ENCODE assay signal across 13 cellular contexts in the genomic region with DNA sequence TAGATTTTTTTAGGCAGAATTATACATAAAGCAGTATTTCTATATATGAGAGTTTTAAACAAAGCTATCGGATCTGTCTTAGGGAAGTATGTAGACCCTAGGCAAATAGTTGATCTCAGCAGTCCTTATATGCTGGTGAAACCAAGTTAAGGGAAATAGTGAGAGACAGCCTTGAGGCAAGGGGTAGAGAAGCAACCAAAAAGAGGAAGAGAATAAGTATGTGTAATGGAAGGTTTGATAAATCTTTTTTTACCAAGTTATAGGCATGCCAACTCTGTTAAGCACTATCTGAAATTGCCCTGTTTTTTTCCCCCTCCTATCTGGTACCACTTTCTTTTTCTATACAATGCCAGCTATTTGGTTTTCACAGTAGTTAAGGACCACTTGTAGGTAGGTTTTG.
DNase-seq lines count a peak whose midpoint lies in the region; ATAC-seq lines count a peak whose summit lies in the region.
"Had no signal": no experiment of that assay in that cellular context is flagged by ENCODE, and none has a peak within 500 bp of the region (broad histone marks: within the 10 kb centered on the region; RNA-seq: fewer than 3 reads in every experiment).

No MANE protein-coding gene starts in this region.

- no peak overlapping the region for H3K27ac ChIP-seq in substantia nigra (ENCODE audit: low read depth, low read length, poor library complexity, severe bottlenecking)
- H3K27ac ChIP-seq: pancreas, SJCRH30 had no signal

- DNase-seq in AML-193 (lab: John Stamatoyannopoulos, UW) (peak; percentile 21 to 30), OCI-M1 (lab: John Stamatoyannopoulos, UW) (peak; percentile 69), substantia nigra (lab: John Stamatoyannopoulos, UW) (no peak), inferior parietal cortex (ENCODE audit: extremely low spot score) (no peak)
- no peak for DNase-seq in NK-92 treated with Interleukin-12 subunit alpha and Interleukin-12 subunit beta, amount 100 ng/mL, for 24 hours (lab: John Stamatoyannopoulos, UW)
- DNase-seq: activated CD4-positive, alpha-beta T cell treated with anti-CD3 and anti-CD28 coated beads for 48 hours; activated naive CD4-positive, alpha-beta T cell treated with anti-CD3 and anti-CD28 coated beads for 36 hours; GOT3; pancreas; SJCRH30 had no signal

- ATAC-seq in GM19328 (IDR thresholded peaks at IDR 0.05; ENCODE audit: unreplicated experiment) (peak; percentile 52), HG03066 (IDR thresholded peaks at IDR 0.05; ENCODE audit: low read depth, unreplicated experiment) (peak; percentile 61), HG03095 (IDR thresholded peaks at IDR 0.05; ENCODE audit: unreplicated experiment) (no peak)

Comparison
In these comparisons a context has a peak if more than half of its experiments do, and no peak if none do; other contexts are left out.
1. DNase-seq: peak in AML-193 (2 of 2) and OCI-M1 (single experiment); none in substantia nigra (0 of 49), NK-92 treated with Interleukin-12 subunit alpha and Interleukin-12 subunit beta, amount 100 ng/mL, for 24 hours (single experiment) and inferior parietal cortex (single experiment).